17 cellular contexts compared by ENCODE assay signal in genomic region chr4:150363721-150364688, GRCh38.
DNase-seq lines count a peak whose midpoint lies in the region; ATAC-seq and TF ChIP-seq lines count a peak whose summit lies in the region.
"Had no signal": no experiment of that assay in that cellular context is flagged by ENCODE, and none has a peak within 500 bp of the region (broad histone marks: within the 10 kb centered on the region; RNA-seq: fewer than 3 reads in every experiment).

No MANE protein-coding gene starts in this region.

- H3K27me3 Mint-ChIP-seq in activated naive CD8-positive, alpha-beta T cell treated with anti-CD3 and anti-CD28 coated beads, Interleukin-2, amount 10 ng/mL, durations not matched to agents 7 days and 5 days = no peaks in the 10 kb centered on the region
- H3K27me3 Mint-ChIP-seq in activated naive CD8-positive, alpha-beta T cell treated with anti-CD3 and anti-CD28 coated beads for 36 hours = no peaks in the 10 kb centered on the region
- H3K27me3 Mint-ChIP-seq in nephron progenitor cell (ENCODE audit: low read depth, poor library complexity) = peaks cover 8% of the 10 kb centered on the region
- H3K27me3 Mint-ChIP-seq: CD8-positive, alpha-beta memory T cell had no signal

- H3K4me3 Mint-ChIP-seq in activated naive CD8-positive, alpha-beta T cell treated with anti-CD3 and anti-CD28 coated beads, Interleukin-2, amount 10 ng/mL, durations not matched to agents 7 days and 5 days = no peak overlapping the region
- H3K4me3 Mint-ChIP-seq in activated naive CD8-positive, alpha-beta T cell treated with anti-CD3 and anti-CD28 coated beads for 36 hours = no peak overlapping the region
- no peak overlapping the region for H3K4me3 Mint-ChIP-seq in nephron progenitor cell
- H3K4me3 Mint-ChIP-seq: CD8-positive, alpha-beta memory T cell had no signal

- H3K36me3 Mint-ChIP-seq in activated naive CD8-positive, alpha-beta T cell treated with anti-CD3 and anti-CD28 coated beads, Interleukin-2, amount 10 ng/mL, durations not matched to agents 7 days and 5 days = no peaks in the 10 kb centered on the region
- H3K36me3 Mint-ChIP-seq in activated naive CD8-positive, alpha-beta T cell treated with anti-CD3 and anti-CD28 coated beads for 36 hours = no peaks in the 10 kb centered on the region
- no peaks in the 10 kb centered on the region for H3K36me3 Mint-ChIP-seq in nephron progenitor cell (ENCODE audit: low read depth)

- POLR2A ChIA-PET in activated naive CD8-positive, alpha-beta T cell treated with anti-CD3 and anti-CD28 coated beads, Interleukin-2, amount 10 ng/mL, durations not matched to agents 7 days and 5 days (lab: Charles Lee) = no interaction called here

- no peaks in the 10 kb centered on the region for H3K9me3 Mint-ChIP-seq in activated naive CD8-positive, alpha-beta T cell treated with anti-CD3 and anti-CD28 coated beads, Interleukin-2, amount 10 ng/mL, durations not matched to agents 7 days and 5 days
- no peaks in the 10 kb centered on the region for H3K9me3 Mint-ChIP-seq in activated naive CD8-positive, alpha-beta T cell treated with anti-CD3 and anti-CD28 coated beads for 36 hours
- no peaks in the 10 kb centered on the region for H3K9me3 Mint-ChIP-seq in nephron progenitor cell
- H3K9me3 Mint-ChIP-seq: CD8-positive, alpha-beta memory T cell had no signal

- ATAC-seq in activated naive CD8-positive, alpha-beta T cell treated with anti-CD3 and anti-CD28 coated beads, Interleukin-2, amount 10 ng/mL, durations not matched to agents 7 days and 5 days (ENCODE audit: low read depth) = peak; percentile 18
- ATAC-seq in HG03139 (IDR thresholded peaks at IDR 0.05; ENCODE audit: unreplicated experiment) = peak; percentile 54
- ATAC-seq in HG02678 (IDR thresholded peaks at IDR 0.05; ENCODE audit: unreplicated experiment) = no peak
- ATAC-seq: foreskin keratinocyte, left colon, right lobe of liver had no signal

- TF ChIP-seq CTCF in nephron progenitor cell (IDR thresholded peaks at IDR 0.05) = no peak

- no peak for DNase-seq in activated naive CD8-positive, alpha-beta T cell treated with anti-CD3 and anti-CD28 coated beads, Interleukin-2, amount 10 ng/mL, durations not matched to agents 7 days and 5 days
- no peak for DNase-seq in activated naive CD8-positive, alpha-beta T cell treated with anti-CD3 and anti-CD28 coated beads for 36 hours
- DNase-seq in astrocyte of the hippocampus (ENCODE audit: low read depth, low spot score) = peak; percentile 46
- no peak for DNase-seq in nucleus accumbens (lab: John Stamatoyannopoulos, UW)
- DNase-seq in Kasumi-1 (lab: John Stamatoyannopoulos, UW) = no peak
- DNase-seq in nephron progenitor cell = no peak
- DNase-seq: activated CD8-positive, alpha-beta memory T cell treated with anti-CD3 and anti-CD28 coated beads for 24 hours; amygdala; CD8-positive, alpha-beta memory T cell; foreskin keratinocyte; left colon; occipital lobe; right lobe of liver; stimulated activated CD4-positive, alpha-beta T cell treated with anti-CD3 and anti-CD28 coated beads, Interleukin-1b, Interleukin-23, amount 100 ng/mL, for 48 hours; WERI-Rb-1 had no signal

- peaks cover 15% of the 10 kb centered on the region for H3K4me1 Mint-ChIP-seq in activated naive CD8-positive, alpha-beta T cell treated with anti-CD3 and anti-CD28 coated beads, Interleukin-2, amount 10 ng/mL, durations not matched to agents 7 days and 5 days
- H3K4me1 Mint-ChIP-seq in activated naive CD8-positive, alpha-beta T cell treated with anti-CD3 and anti-CD28 coated beads for 36 hours = peaks cover 20% of the 10 kb centered on the region
- peaks cover 28% of the 10 kb centered on the region for H3K4me1 Mint-ChIP-seq in nephron progenitor cell

- H3K27ac Mint-ChIP-seq in activated naive CD8-positive, alpha-beta T cell treated with anti-CD3 and anti-CD28 coated beads, Interleukin-2, amount 10 ng/mL, durations not matched to agents 7 days and 5 days = no peak overlapping the region
- no peak overlapping the region for H3K27ac Mint-ChIP-seq in activated naive CD8-positive, alpha-beta T cell treated with anti-CD3 and anti-CD28 coated beads for 36 hours
- H3K27ac Mint-ChIP-seq in nephron progenitor cell = no peak overlapping the region
- H3K27ac Mint-ChIP-seq: CD8-positive, alpha-beta memory T cell had no signal
